27 cellular contexts compared by ENCODE assay signal in the genomic region with DNA sequence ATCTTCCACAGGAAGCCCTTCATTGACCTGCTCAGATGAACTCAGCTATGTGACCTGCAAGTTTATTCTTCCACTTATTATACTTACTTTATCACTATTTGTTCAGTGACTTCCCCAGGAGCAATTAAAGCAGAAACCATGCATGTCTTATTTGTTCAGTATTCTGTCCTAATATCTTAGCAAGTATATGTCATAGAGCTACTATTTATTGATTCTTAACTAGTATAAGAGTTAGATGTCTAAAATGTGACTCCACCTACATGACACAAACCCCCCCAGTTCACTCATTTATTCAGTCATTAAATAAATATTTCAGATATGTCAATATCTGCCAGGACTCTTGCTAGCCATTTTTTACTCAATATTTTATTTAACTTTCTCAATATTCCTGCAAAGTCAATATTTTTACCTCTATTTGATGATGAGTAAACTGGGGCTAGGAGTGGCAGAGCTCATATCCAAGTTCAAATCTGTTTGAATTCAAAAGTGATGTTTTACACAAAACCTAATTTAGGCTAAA.
"Had no signal": no experiment of that assay in that cellular context is flagged by ENCODE, and none has a peak within 500 bp of the region (broad histone marks: within the 10 kb centered on the region; RNA-seq: fewer than 3 reads in every experiment).

No MANE protein-coding gene starts in this region.

- H3K9me3 ChIP-seq: adrenal gland, ascending aorta, colonic mucosa, neutrophil, upper lobe of left lung had no signal

- ATAC-seq: activated CD4-positive, alpha-beta T cell treated with anti-CD3 and anti-CD28 coated beads for 36 hours; effector memory CD8-positive, alpha-beta T cell; left cardiac atrium; sciatic nerve; stimulated activated effector memory CD8-positive, alpha-beta T cell treated with anti-CD3 and anti-CD28 coated beads, Interleukin-12 subunit alpha, Interleukin-12 subunit beta, amount 100 ng/mL, for 72 hours had no signal

- H3K36me3 ChIP-seq: adrenal gland, ascending aorta, cardiac muscle cell, colonic mucosa, neutrophil, upper lobe of left lung had no signal

- DNase-seq: activated B cell treated with CpG ODN at 0.5 μM for 24 hours; activated CD4-positive, alpha-beta T cell treated with anti-CD3 and anti-CD28 coated beads for 36 hours; activated CD4-positive, alpha-beta T cell treated with anti-CD3 and anti-CD28 coated beads, Interleukin-2, amount 50 U/mL, for 4 hours; activated CD8-positive, alpha-beta memory T cell treated with anti-CD3 and anti-CD28 coated beads, Interleukin-2, amount 50 U/mL, for 4 hours; activated effector memory CD4-positive, alpha-beta T cell treated with anti-CD3 and anti-CD28 coated beads, Interleukin-2, amount 50 U/mL, for 16 hours; activated naive CD4-positive, alpha-beta T cell treated with anti-CD3 and anti-CD28 coated beads for 36 hours; activated naive CD8-positive, alpha-beta T cell treated with anti-CD3 and anti-CD28 coated beads for 36 hours; activated T-cell treated with anti-CD3 and anti-CD28 coated beads, Interleukin-2, amount 50 U/mL, for 1 hour; adrenal gland; cerebellar nuclear complex; colonic mucosa; effector memory CD8-positive, alpha-beta T cell; foreskin fibroblast; head of caudate nucleus; hippocampal formation; left cardiac atrium; naive B cell; nephron progenitor cell; stimulated activated CD4-positive, alpha-beta T cell treated with anti-CD3 and anti-CD28 coated beads, Interleukin-4, amount 100 ng/mL, for 24 hours; upper lobe of left lung had no signal

- H3K4me3 ChIP-seq: adrenal gland, ascending aorta, cardiac muscle cell, colonic mucosa, skin epidermis, upper lobe of left lung had no signal

- H3K4me1 ChIP-seq: adrenal gland, ascending aorta, colonic mucosa, upper lobe of left lung had no signal

- FAIRE-seq: keratinocyte had no signal

- H3K27me3 ChIP-seq: adrenal gland, ascending aorta, cardiac muscle cell, colonic mucosa, neutrophil, upper lobe of left lung had no signal

- H3K27ac ChIP-seq: adrenal gland, ascending aorta, cardiac muscle cell, colonic mucosa, neutrophil, upper lobe of left lung had no signal
